In genomic region chr17:51153210-51154072, GRCh38 we compare ENCODE assay signal across 8 cellular contexts. TPM values are rescaled to one million over a fixed set of nuclear protein-coding genes. Genes with fewer than 3 reads are reported as not detected.
DNase-seq lines count a peak whose midpoint lies in the region; ATAC-seq, FAIRE-seq and TF ChIP-seq lines count a peak whose summit lies in the region.

NME1 (plus strand) TSS chr17:51153559; CDS start chr17:51155655, 2,096 bp downstream.

- peak within 1 kb of the TSS; percentile 92 for H3K9ac ChIP-seq in HUES48 (ENCODE audit: low read depth, low read length)
- peak within 1 kb of the TSS; percentile 96 for H3K9ac ChIP-seq in NT2/D1 (ENCODE audit: insufficient read length, low read depth)

- H3K27me3 Mint-ChIP-seq in endothelial cell (ENCODE audit: unreplicated experiment): peaks cover 2% of the 10 kb centered on the region
- no peaks in the 10 kb centered on the region for H3K27me3 Mint-ChIP-seq in mesothelial cell of epicardium (ENCODE audit: low read depth)

- peak within 1 kb of the TSS; percentile 82 for H3K4me3 ChIP-seq in HUES48 (ENCODE audit: low read depth, low read length)
- peak within 1 kb of the TSS; percentile 95 for H3K4me3 ChIP-seq in NT2/D1 (ENCODE audit: insufficient read length, low read depth)

- H3K36me3 ChIP-seq in HUES48 (ENCODE audit: control insufficient read depth, insufficient read depth, low read length) (peaks cover 30% of the 10 kb centered on the region), NT2/D1 (ENCODE audit: insufficient read depth, insufficient read length, low read length) (peaks cover 37% of the 10 kb centered on the region)

- H3K9me3 ChIP-seq in HUES48 (ENCODE audit: control insufficient read depth, insufficient read depth, low read length) (no peaks in the 10 kb centered on the region), NT2/D1 (ENCODE audit: insufficient read depth, low read length) (no peaks in the 10 kb centered on the region)

- H3K4me3 Mint-ChIP-seq in endothelial cell (ENCODE audit: unreplicated experiment): no peak within 1 kb of the TSS
- no peak within 1 kb of the TSS for H3K4me3 Mint-ChIP-seq in mesothelial cell of epicardium

- H3K4me1 Mint-ChIP-seq in endothelial cell (ENCODE audit: unreplicated experiment) (no peaks in the 10 kb centered on the region), mesothelial cell of epicardium (peaks cover 4% of the 10 kb centered on the region)

- H3K36me3 Mint-ChIP-seq in endothelial cell (ENCODE audit: low read depth, unreplicated experiment) (peaks cover 5% of the 10 kb centered on the region), mesothelial cell of epicardium (peaks cover 14% of the 10 kb centered on the region)

- TF ChIP-seq CTCF in D721Med (IDR thresholded peaks at IDR 0.05; ENCODE audit: insufficient read depth, missing control alignments) (peak; percentile 100), endothelial cell (IDR thresholded peaks at IDR 0.05; ENCODE audit: unreplicated experiment) (peak; percentile 19), mesothelial cell of epicardium (IDR thresholded peaks at IDR 0.05; ENCODE audit: unreplicated experiment) (no peak)

- peak; percentile 92 for ATAC-seq in GM21390 (IDR thresholded peaks at IDR 0.05; ENCODE audit: unreplicated experiment)

- H3K4me1 ChIP-seq in HUES48 (ENCODE audit: control insufficient read depth, insufficient read depth, low read length) (peaks cover 10% of the 10 kb centered on the region), NT2/D1 (ENCODE audit: insufficient read depth, insufficient read length) (no peaks in the 10 kb centered on the region)

- DNase-seq in D721Med (ENCODE audit: insufficient read length, low spot score) (peak; percentile 70), NT2/D1 (ENCODE audit: low read depth, low spot score) (peak; percentile 95), endothelial cell (ENCODE audit: low spot score) (peak; percentile 97), mesothelial cell of epicardium (ENCODE audit: low spot score in 2 of 2, unreplicated experiment in 2 of 2) (peak; percentile 90 to 98)
- DNase-seq in activated CD8-positive, alpha-beta memory T cell treated with anti-CD3 and anti-CD28 coated beads, Interleukin-2, amount 50 U/mL, for 1 hour (ENCODE audit: extremely low read depth): peak; percentile 93
- peak; percentile 90 to 91 for DNase-seq in stimulated activated CD8-positive, alpha-beta memory T cell treated with anti-CD3 and anti-CD28 coated beads, Interleukin-15, amount 100 ng/mL, for 48 hours (ENCODE audit: low read depth in 2 of 2)

- H3K27ac Mint-ChIP-seq in endothelial cell (ENCODE audit: unreplicated experiment) (no peak within 1 kb of the TSS), mesothelial cell of epicardium (no peak within 1 kb of the TSS)

- H3K9me3 Mint-ChIP-seq in endothelial cell (ENCODE audit: unreplicated experiment) (no peaks in the 10 kb centered on the region), mesothelial cell of epicardium (no peaks in the 10 kb centered on the region)

- no peak for FAIRE-seq in D721Med (lab: Jason Lieb, UNC)

- H3K27me3 ChIP-seq in HUES48 (ENCODE audit: control insufficient read depth, insufficient read depth, low read length) (no peaks in the 10 kb centered on the region), NT2/D1 (ENCODE audit: insufficient read depth, insufficient read length) (no peaks in the 10 kb centered on the region)

- H3K27ac ChIP-seq in HUES48 (ENCODE audit: low read depth, low read length): peak within 1 kb of the TSS; percentile 90

RNA-seq across cellular contexts. Expression of gene NME1, which starts in this region (rescaled TPM):
- total RNA-seq in endothelial cell (ENCODE audit: unreplicated experiment): 57.3 TPM
- 114 to 125 TPM (median 124 TPM) in 3 replicates for total RNA-seq in mesothelial cell of epicardium

Comparison
In these comparisons a context has a peak if more than half of its experiments do, and no peak if none do; other contexts are left out.
1. Peak in every context shown above with its lines: DNase-seq, ATAC-seq, H3K4me3 ChIP-seq and H3K27ac ChIP-seq.